8 cellular contexts compared by ENCODE assay signal in genomic region chr7:36366005-36366583, GRCh38. TPM values are rescaled to one million over a fixed set of nuclear protein-coding genes. Genes with fewer than 3 reads are reported as not detected.
DNase-seq lines count a peak whose midpoint lies in the region; ATAC-seq, FAIRE-seq and TF ChIP-seq lines count a peak whose summit lies in the region.

No MANE protein-coding gene starts in this region.

- no peak overlapping the region for H2BK120ac ChIP-seq in mesendoderm (ENCODE audit: low read depth, low read length)

- no peak for DNase-seq in activated CD4-positive, alpha-beta T cell treated with anti-CD3 and anti-CD28 coated beads, Interleukin-2, amount 10 ng/mL, durations not matched to agents 24 days and 14 days
- no peak for DNase-seq in activated CD4-positive, alpha-beta T cell treated with anti-CD3 and anti-CD28 coated beads, Interleukin-2, amount 50 U/mL, for 4 hours
- DNase-seq in activated naive CD8-positive, alpha-beta T cell treated with anti-CD3 and anti-CD28 coated beads for 36 hours: no peak
- DNase-seq in thoracic aorta (ENCODE audit: low spot score): no peak
- DNase-seq in amygdala (lab: John Stamatoyannopoulos, UW): no peak
- no peak for DNase-seq in GM13976 (ENCODE audit: low spot score)
- DNase-seq in mesendoderm: no peak

- H4K5ac ChIP-seq in mesendoderm (ENCODE audit: low read length): no peak overlapping the region

- no peak overlapping the region for H3K9ac ChIP-seq in mesendoderm (ENCODE audit: low read length)

- intact Hi-C loops in activated CD4-positive, alpha-beta T cell treated with anti-CD3 and anti-CD28 coated beads, Interleukin-2, amount 10 ng/mL, durations not matched to agents 24 days and 14 days (cut with micrococcal nuclease): no loop called here

- H3K4me1 ChIP-seq in thoracic aorta (ENCODE audit: control insufficient read depth in 1 of 2, low read depth in 2 of 2): peaks cover 0 to 21% of the 10 kb centered on the region in 2 donors
- H3K4me1 ChIP-seq in mesendoderm (ENCODE audit: control insufficient read depth, low read depth, low read length): no peaks in the 10 kb centered on the region

- TF ChIP-seq CTCF in thoracic aorta (IDR thresholded peaks at IDR 0.05): no peak
- no peak for TF ChIP-seq CTCF in GM13976 (IDR thresholded peaks at IDR 0.05; ENCODE audit: borderline replicate concordance, control extremely low read depth, extremely low read depth, insufficient read depth, missing control alignments)

- no peaks in the 10 kb centered on the region for H3K79me1 ChIP-seq in mesendoderm (ENCODE audit: low read length)

- H3K79me2 ChIP-seq in mesendoderm (ENCODE audit: control insufficient read depth, insufficient read depth, low read length): no peaks in the 10 kb centered on the region

- no peak overlapping the region for H3K4me2 ChIP-seq in mesendoderm (ENCODE audit: low read length)

- in situ Hi-C loops in GM13976 (cut with MboI; ENCODE audit: low sequenced_read_pairs, unreplicated experiment): no loop called here

- H4K8ac ChIP-seq in mesendoderm (ENCODE audit: low read depth, low read length): no peak overlapping the region

- H3K4me1 Mint-ChIP-seq in activated CD4-positive, alpha-beta T cell treated with anti-CD3 and anti-CD28 coated beads, Interleukin-2, amount 10 ng/mL, durations not matched to agents 24 days and 14 days: peaks cover 4% of the 10 kb centered on the region
- H3K4me1 Mint-ChIP-seq in activated naive CD8-positive, alpha-beta T cell treated with anti-CD3 and anti-CD28 coated beads for 36 hours: peaks cover 7% of the 10 kb centered on the region

- H3K4me3 ChIP-seq in thoracic aorta (peak overlapping the region; percentile 90), mesendoderm (ENCODE audit: low read length) (no peak overlapping the region)

- H3K9me3 ChIP-seq in thoracic aorta: no peaks in the 10 kb centered on the region

- WGBS in mesendoderm (ENCODE audit: extremely low coverage, insufficient coverage, low lambda C conversion rate): no CpG with 5 or more reads among the region's 9 CpGs

- FAIRE-seq in islet of Langerhans (lab: Jason Lieb, UNC): peak; percentile 61

- H3K23ac ChIP-seq in mesendoderm (ENCODE audit: low read length): no peak overlapping the region

- H3K4ac ChIP-seq in mesendoderm (ENCODE audit: low read depth, low read length): no peak overlapping the region

- no peaks in the 10 kb centered on the region for H3K36me3 Mint-ChIP-seq in activated CD4-positive, alpha-beta T cell treated with anti-CD3 and anti-CD28 coated beads, Interleukin-2, amount 10 ng/mL, durations not matched to agents 24 days and 14 days (ENCODE audit: low read depth)
- H3K36me3 Mint-ChIP-seq in activated naive CD8-positive, alpha-beta T cell treated with anti-CD3 and anti-CD28 coated beads for 36 hours: no peaks in the 10 kb centered on the region

- no peaks in the 10 kb centered on the region for H3K27me3 ChIP-seq in thoracic aorta (replicated peaks; ENCODE audit: insufficient read depth)
- peaks cover 16% of the 10 kb centered on the region for H3K27me3 ChIP-seq in mesendoderm (ENCODE audit: insufficient read depth, low read length, poor library complexity)

- H2AK5ac ChIP-seq in mesendoderm (ENCODE audit: low read length): no peak overlapping the region

- H3K18ac ChIP-seq in mesendoderm (ENCODE audit: low read length): no peak overlapping the region

- H3K36me3 ChIP-seq in thoracic aorta (no peaks in the 10 kb centered on the region), mesendoderm (ENCODE audit: control insufficient read depth, insufficient read depth, low read length) (no peaks in the 10 kb centered on the region)

- no peak overlapping the region for H2BK5ac ChIP-seq in mesendoderm (ENCODE audit: low read length)

- peak overlapping the region; percentile 91 for H3K4me3 Mint-ChIP-seq in activated CD4-positive, alpha-beta T cell treated with anti-CD3 and anti-CD28 coated beads, Interleukin-2, amount 10 ng/mL, durations not matched to agents 24 days and 14 days
- H3K4me3 Mint-ChIP-seq in activated naive CD8-positive, alpha-beta T cell treated with anti-CD3 and anti-CD28 coated beads for 36 hours: peak overlapping the region; percentile 77

- no peak overlapping the region for H2BK15ac ChIP-seq in mesendoderm (replicated peaks; ENCODE audit: low read depth)

- H3K27me3 Mint-ChIP-seq in activated CD4-positive, alpha-beta T cell treated with anti-CD3 and anti-CD28 coated beads, Interleukin-2, amount 10 ng/mL, durations not matched to agents 24 days and 14 days: peaks cover 37% of the 10 kb centered on the region
- H3K27me3 Mint-ChIP-seq in activated naive CD8-positive, alpha-beta T cell treated with anti-CD3 and anti-CD28 coated beads for 36 hours: no peaks in the 10 kb centered on the region

- no peaks in the 10 kb centered on the region for H3K9me3 Mint-ChIP-seq in activated CD4-positive, alpha-beta T cell treated with anti-CD3 and anti-CD28 coated beads, Interleukin-2, amount 10 ng/mL, durations not matched to agents 24 days and 14 days
- H3K9me3 Mint-ChIP-seq in activated naive CD8-positive, alpha-beta T cell treated with anti-CD3 and anti-CD28 coated beads for 36 hours: no peaks in the 10 kb centered on the region

- no peak for ATAC-seq in thoracic aorta (ENCODE audit: insufficient number of reproducible peaks, low FRiP score, low read depth)

- no peak overlapping the region for H3K56ac ChIP-seq in mesendoderm (ENCODE audit: low read length)

- H3K27ac Mint-ChIP-seq in activated CD4-positive, alpha-beta T cell treated with anti-CD3 and anti-CD28 coated beads, Interleukin-2, amount 10 ng/mL, durations not matched to agents 24 days and 14 days: no peak overlapping the region
- H3K27ac Mint-ChIP-seq in activated naive CD8-positive, alpha-beta T cell treated with anti-CD3 and anti-CD28 coated beads for 36 hours: no peak overlapping the region

- H3K27ac ChIP-seq in thoracic aorta (peak overlapping the region; percentile 50 to 56), mesendoderm (ENCODE audit: low read depth, low read length) (no peak overlapping the region)

RNA-seq across cellular contexts. Expression of gene ANLN, which starts 23.6 kb away (rescaled TPM):
- total RNA-seq in activated CD4-positive, alpha-beta T cell treated with anti-CD3 and anti-CD28 coated beads, Interleukin-2, amount 10 ng/mL, durations not matched to agents 24 days and 14 days: 35.6 and 35.9 TPM in 2 replicates
- 10 to 100 TPM; 38.6 to 44.6 TPM for total RNA-seq in activated naive CD8-positive, alpha-beta T cell treated with anti-CD3 and anti-CD28 coated beads for 36 hours
- 1 to 10 TPM; 2.2 to 2.4 TPM for total RNA-seq in thoracic aorta
- polyA plus RNA-seq in mesendoderm (2013, experiment 1 of 2): 108 TPM
- 106 TPM for polyA plus RNA-seq in mesendoderm (2013, experiment 2 of 2)

Comparison
In these comparisons a context has a peak if more than half of its experiments do, and no peak if none do; other contexts are left out.
1. RNA of gene ANLN, which starts 23.6 kb away (total RNA-seq): 38.6 to 44.6 TPM in activated naive CD8-positive, alpha-beta T cell treated with anti-CD3 and anti-CD28 coated beads for 36 hours and 35.6 to 35.9 TPM in activated CD4-positive, alpha-beta T cell treated with anti-CD3 and anti-CD28 coated beads, Interleukin-2, amount 10 ng/mL, durations not matched to agents 24 days and 14 days; 2.2 to 2.4 TPM in thoracic aorta; every median in the first group is over 10 times any median in the second.